28 cellular contexts compared by ENCODE assay signal in genomic region chr20:62950741-62951140, GRCh38. TPM values are rescaled to one million over a fixed set of nuclear protein-coding genes. Genes with fewer than 3 reads are reported as not detected.
A peak's percentile ranks its signal among the peaks of the same experiment; 100 is the strongest.
DNase-seq lines count a peak whose midpoint lies in the region; ATAC-seq and TF ChIP-seq lines count a peak whose summit lies in the region.
"Had no signal": no experiment of that assay in that cellular context is flagged by ENCODE, and none has a peak within 500 bp of the region (broad histone marks: within the 10 kb centered on the region; RNA-seq: fewer than 3 reads in every experiment).

No MANE protein-coding gene starts in this region.

- no peak for ATAC-seq in right cardiac atrium
- no peak for ATAC-seq in left ventricle myocardium superior
- no peak for ATAC-seq in RWPE2 (ENCODE audit: low read depth)
- no peak for ATAC-seq in lower lobe of right lung
- ATAC-seq in HG03432 (IDR thresholded peaks at IDR 0.05; ENCODE audit: unreplicated experiment): no peak
- no peak for ATAC-seq in HG02571 (IDR thresholded peaks at IDR 0.05; ENCODE audit: unreplicated experiment)
- ATAC-seq: GM12878 had no signal

- TF ChIP-seq CTCF in RWPE2 (IDR thresholded peaks at IDR 0.05; ENCODE audit: poor library complexity, severe bottlenecking) (no peak), lower lobe of right lung (IDR thresholded peaks at IDR 0.05) (no peak)

- no peaks in the 10 kb centered on the region for H3K9me3 ChIP-seq in right cardiac atrium (ENCODE audit: control insufficient read depth, low read length)
- no peaks in the 10 kb centered on the region for H3K9me3 ChIP-seq in RWPE2 (ENCODE audit: severe bottlenecking)
- H3K9me3 ChIP-seq in lower lobe of right lung: no peaks in the 10 kb centered on the region
- H3K9me3 ChIP-seq: HAP-1 had no signal

- H3K4me3 ChIP-seq in right cardiac atrium (ENCODE audit: low read length): no peak overlapping the region
- H3K4me3 ChIP-seq in RWPE2 (ENCODE audit: severe bottlenecking): no peak overlapping the region
- no peak overlapping the region for H3K4me3 ChIP-seq in lower lobe of right lung
- H3K4me3 ChIP-seq: BLaER1, GM12878, HAP-1 had no signal

- intact Hi-C loops in right cardiac atrium (cut with DNase I) (no loop called here), left ventricle myocardium superior (cut with micrococcal nuclease) (no loop called here), lower lobe of right lung (cut with DNase I) (no loop called here)

- H3K27ac ChIP-seq in right cardiac atrium (ENCODE audit: low read length) (no peak overlapping the region), RWPE2 (ENCODE audit: poor library complexity, severe bottlenecking) (no peak overlapping the region), lower lobe of right lung (no peak overlapping the region)

- H3K4me1 ChIP-seq in right cardiac atrium (ENCODE audit: control insufficient read depth, insufficient read depth, low read length) (peaks cover 11% of the 10 kb centered on the region), RWPE2 (ENCODE audit: insufficient read depth, poor library complexity, severe bottlenecking) (no peaks in the 10 kb centered on the region), lower lobe of right lung (peaks cover 30% of the 10 kb centered on the region)

- H3K27me3 ChIP-seq in right cardiac atrium (ENCODE audit: control insufficient read depth, insufficient read depth) (no peaks in the 10 kb centered on the region), RWPE2 (ENCODE audit: insufficient read depth, poor library complexity, severe bottlenecking) (no peaks in the 10 kb centered on the region), lower lobe of right lung (ENCODE audit: low read depth) (no peaks in the 10 kb centered on the region)
- H3K27me3 ChIP-seq: BLaER1 had no signal

- WGBS in right cardiac atrium: 94% methylated on average over 8 of the region's 8 CpGs

- H3K36me3 ChIP-seq in RWPE2 (ENCODE audit: low read depth) (peaks cover 37% of the 10 kb centered on the region), lower lobe of right lung (peaks cover 45% of the 10 kb centered on the region)

- peak in 2 of 3 donors; percentile 13 to 42 for DNase-seq in right cardiac atrium
- DNase-seq in left ventricle myocardium superior: no peak
- DNase-seq in RWPE2 (ENCODE audit: low spot score): peak; percentile 80
- peak; percentile 36 for DNase-seq in lower lobe of right lung
- no peak for DNase-seq in NCI-H2196 treated with DMSO at 0.1 percent for 48 hours (lab: John Stamatoyannopoulos, UW; ENCODE audit: unreplicated experiment)
- DNase-seq: CD4-positive, alpha-beta memory T cell; COR-L47; DMS 273 treated with DMSO at 0.1 percent for 48 hours; DMS79; EL; GDM1; GOT3; HFFc6; NCI-H1105; NCI-H1436 treated with DMSO at 0.1 percent for 48 hours; NCI-H187 treated with DMSO at 0.1 percent for 48 hours; NCI-H2171 treated with DMSO at 0.1 percent for 48 hours; NCI-H524 treated with DMSO at 0.1 percent for 48 hours; NCI-H774; RPMI8226; SHP77 treated with DMSO at 0.1 percent for 48 hours had no signal

RNA-seq across cellular contexts. Expression of gene SLC17A9, which starts 1.8 kb away (rescaled TPM):
- total RNA-seq in right cardiac atrium: 1 to 10 TPM; 1.5 to 4.8 (median 2.2) TPM
- 3.1 TPM for polyA plus RNA-seq in right cardiac atrium
- total RNA-seq in left ventricle myocardium superior: 1.5 TPM
- 10.4 TPM for total RNA-seq in lower lobe of right lung
- total RNA-seq: A172 had no signal

RNA-seq across cellular contexts. Expression of gene GID8, which starts 12.8 kb away (rescaled TPM):
- total RNA-seq in right cardiac atrium (10 to 100 TPM; 19.0 to 22.1 (median 20.0) TPM), left ventricle myocardium superior (16.1 TPM), lower lobe of right lung (26.2 TPM)
- 8.9 TPM for polyA plus RNA-seq in right cardiac atrium

RNA-seq across cellular contexts. Expression of gene DIDO1, which starts 24.4 kb away (rescaled TPM):
- 10 to 100 TPM; 38.1 to 42.5 (median 40.0) TPM for total RNA-seq in right cardiac atrium
- 23.3 TPM for polyA plus RNA-seq in right cardiac atrium
- total RNA-seq in left ventricle myocardium superior: 38.3 TPM
- total RNA-seq in lower lobe of right lung: 54.6 TPM

RNA-seq across cellular contexts. Expression of gene BHLHE23, which starts 56.0 kb away (rescaled TPM):
- not detected for total RNA-seq in right cardiac atrium
- not detected for polyA plus RNA-seq in right cardiac atrium
- not detected for total RNA-seq in left ventricle myocardium superior
- not detected for total RNA-seq in lower lobe of right lung
- total RNA-seq: A172; CD4-positive, alpha-beta memory T cell; HFFc6 had no signal
- polyA plus RNA-seq: CD4-positive, alpha-beta memory T cell; IgD-negative memory B cell had no signal

Comparison
In these comparisons a context has a peak if more than half of its experiments do, and no peak if none do; other contexts are left out.
1. DNase-seq: peak in right cardiac atrium (2 of 3), RWPE2 (single experiment) and lower lobe of right lung (single experiment); none in left ventricle myocardium superior (single experiment) and NCI-H2196 treated with DMSO at 0.1 percent for 48 hours (single experiment).